In genomic region chr19:49423278-49423984, GRCh38 we compare ENCODE assay signal across 9 cellular contexts. TPM values are rescaled to one million over a fixed set of nuclear protein-coding genes. Genes with fewer than 3 reads are reported as not detected.
A peak's percentile ranks its signal among the peaks of the same experiment; 100 is the strongest.
DNase-seq lines count a peak whose midpoint lies in the region; ATAC-seq, FAIRE-seq and TF ChIP-seq lines count a peak whose summit lies in the region.
"Had no signal": no experiment of that assay in that cellular context is flagged by ENCODE, and none has a peak within 500 bp of the region (broad histone marks: within the 10 kb centered on the region; RNA-seq: fewer than 3 reads in every experiment).

A gene with protein sequence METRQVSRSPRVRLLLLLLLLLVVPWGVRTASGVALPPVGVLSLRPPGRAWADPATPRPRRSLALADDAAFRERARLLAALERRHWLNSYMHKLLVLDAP (minus strand): TSS chr19:49423441. CDS start chr19:49423339, 102 bp downstream.

- no peak within 1 kb of the TSS for H2BK5ac ChIP-seq in mesendoderm (ENCODE audit: low read length)

- no peak within 1 kb of the TSS for H3K4ac ChIP-seq in mesendoderm (ENCODE audit: low read depth, low read length)

- H3K4me1 ChIP-seq in HepG2 (ENCODE audit: insufficient read depth, low read length) (peaks cover 14% of the 10 kb centered on the region), right lobe of liver (peaks cover 0 to 7% (median 0%) of the 10 kb centered on the region in 4 donors), astrocyte (ENCODE audit: insufficient read depth, low read length) (peaks cover 4% of the 10 kb centered on the region), mesendoderm (ENCODE audit: control insufficient read depth, low read depth, low read length) (no peaks in the 10 kb centered on the region), urinary bladder (ENCODE audit: insufficient read depth) (peaks cover 1% of the 10 kb centered on the region), sigmoid colon (peaks cover 0 to 36% (median 35%) of the 10 kb centered on the region in 4 donors)
- H3K4me1 ChIP-seq: foreskin keratinocyte had no signal

- no peak within 1 kb of the TSS for H4K8ac ChIP-seq in mesendoderm (ENCODE audit: low read depth, low read length)

- H3K27me3 Mint-ChIP-seq in astrocyte (ENCODE audit: low read depth, unreplicated experiment): peaks cover 90% of the 10 kb centered on the region

- H3K9me3 ChIP-seq in HepG2 (ENCODE audit: low read length) (no peaks in the 10 kb centered on the region), right lobe of liver (no peaks in the 10 kb centered on the region), astrocyte (ENCODE audit: insufficient read depth, low read depth, low read length) (no peaks in the 10 kb centered on the region), sigmoid colon (no peaks in the 10 kb centered on the region)

- TF ChIP-seq POLR2A in HepG2 (IDR thresholded peaks at IDR 0.05; ENCODE audit: insufficient read depth in 1 of 2, low read depth in 2 of 2, low read length in 2 of 2): no peak
- no peak for TF ChIP-seq POLR2A in right lobe of liver (IDR thresholded peaks at IDR 0.05)
- TF ChIP-seq POLR2A in sigmoid colon (IDR thresholded peaks at IDR 0.05): no peak

- POLR2A ChIA-PET in HepG2 (lab: Yijun Ruan, JAX): no interaction called here

- H3K79me2 ChIP-seq in HepG2 (ENCODE audit: insufficient read depth, low read length) (no peaks in the 10 kb centered on the region), astrocyte (ENCODE audit: insufficient read depth, low read length) (no peaks in the 10 kb centered on the region), mesendoderm (ENCODE audit: control insufficient read depth, insufficient read depth, low read length) (no peaks in the 10 kb centered on the region)

- no peak within 1 kb of the TSS for H3K18ac ChIP-seq in mesendoderm (ENCODE audit: low read length)

- TF ChIP-seq EP300 in HepG2 (IDR thresholded peaks at IDR 0.05; ENCODE audit: low read depth in 2 of 2, low read length in 2 of 2) (no peak), HepG2 (CRISPR knock-in tag; IDR thresholded peaks at IDR 0.05; ENCODE audit: borderline replicate concordance) (no peak), sigmoid colon (IDR thresholded peaks at IDR 0.05) (no peak)

- H3K9me3 Mint-ChIP-seq in astrocyte (ENCODE audit: unreplicated experiment): peaks cover 3% of the 10 kb centered on the region

- peak within 1 kb of the TSS in 1 of 3 experiments; percentile 26; a peak in 1 of 6 replicates for H3K4me3 ChIP-seq in HepG2 (replicated peaks in 1 of 3; ENCODE audit: insufficient read depth in 1 of 3, low read depth in 2 of 3, low read length in 3 of 3)
- no peak within 1 kb of the TSS for H3K4me3 ChIP-seq in right lobe of liver
- H3K4me3 ChIP-seq in astrocyte (ENCODE audit: insufficient read depth, low read depth, low read length): no peak within 1 kb of the TSS
- H3K4me3 ChIP-seq in mesendoderm (ENCODE audit: low read length): no peak within 1 kb of the TSS
- peak within 1 kb of the TSS; percentile 3 for H3K4me3 ChIP-seq in urinary bladder (ENCODE audit: low read depth, low read length)
- peak within 1 kb of the TSS in 2 of 4 donors; percentile 11 to 16 for H3K4me3 ChIP-seq in sigmoid colon

- 0 out of 2 replicates have a peak within 1 kb of the TSS, but pooled peaks have one; percentile 2 for H3K4me2 ChIP-seq in HepG2 (ENCODE audit: low read depth, low read length)
- peak within 1 kb of the TSS; percentile 62 for H3K4me2 ChIP-seq in astrocyte (ENCODE audit: low read length)
- no peak within 1 kb of the TSS for H3K4me2 ChIP-seq in mesendoderm (ENCODE audit: low read length)

- peaks cover 16 to 88% of the 10 kb centered on the region in 2 experiments for H3K27me3 ChIP-seq in HepG2 (ENCODE audit: control insufficient read depth in 1 of 2, insufficient read depth in 2 of 2, low read length in 2 of 2)
- H3K27me3 ChIP-seq in right lobe of liver: peaks cover 9 to 23% of the 10 kb centered on the region in 2 donors
- H3K27me3 ChIP-seq in astrocyte (ENCODE audit: insufficient read depth, low read length): peaks cover 94% of the 10 kb centered on the region
- peaks cover 43% of the 10 kb centered on the region for H3K27me3 ChIP-seq in mesendoderm (ENCODE audit: insufficient read depth, low read length, poor library complexity)
- H3K27me3 ChIP-seq in sigmoid colon: peaks cover 75 to 100% (median 98%) of the 10 kb centered on the region in 3 donors

- no peak for TF ChIP-seq RAD21 in HepG2 (CRISPR knock-in tag; IDR thresholded peaks at IDR 0.05)

- no peak within 1 kb of the TSS for H2AK5ac ChIP-seq in mesendoderm (ENCODE audit: low read length)

- H3K27ac ChIP-seq in HepG2 (ENCODE audit: extremely low read length, insufficient read depth, low read length) (no peak within 1 kb of the TSS), right lobe of liver (no peak within 1 kb of the TSS), astrocyte (ENCODE audit: low read depth, low read length) (no peak within 1 kb of the TSS), mesendoderm (ENCODE audit: low read depth, low read length) (no peak within 1 kb of the TSS), urinary bladder (ENCODE audit: low read depth) (no peak within 1 kb of the TSS), sigmoid colon (no peak within 1 kb of the TSS)
- H3K27ac ChIP-seq: foreskin keratinocyte had no signal

- no peak for ATAC-seq in HepG2
- ATAC-seq in right lobe of liver: no peak

- H4K20me1 ChIP-seq in HepG2 (ENCODE audit: insufficient read depth, low read length) (no peaks in the 10 kb centered on the region), astrocyte (ENCODE audit: insufficient read depth, low read length) (peaks cover 7% of the 10 kb centered on the region)

- intact Hi-C loops in HepG2 (cut with micrococcal nuclease; ENCODE audit: unreplicated experiment): no loop called here
- intact Hi-C loops in right lobe of liver (cut with DNase I): no loop called here
- intact Hi-C loops in sigmoid colon (cut with DNase I): no loop called here

- H3K4me1 Mint-ChIP-seq in astrocyte (ENCODE audit: low read depth, unreplicated experiment): peaks cover 5% of the 10 kb centered on the region

- H3K23ac ChIP-seq in mesendoderm (ENCODE audit: low read length): peak within 1 kb of the TSS; percentile 80

- H4K5ac ChIP-seq in mesendoderm (ENCODE audit: low read length): no peak within 1 kb of the TSS

- peaks cover 3% of the 10 kb centered on the region for H3K36me3 Mint-ChIP-seq in astrocyte (ENCODE audit: low read depth, unreplicated experiment)

- no TSS peak for BruUV-seq in HepG2 (replicated peaks; lab: Mats Ljungman, UMichigan)

- H3K56ac ChIP-seq in mesendoderm (ENCODE audit: low read length): peak within 1 kb of the TSS; percentile 49

- H3K9ac ChIP-seq in HepG2 (ENCODE audit: insufficient read depth, low read depth, low read length) (no peak within 1 kb of the TSS), astrocyte (ENCODE audit: low read length) (no peak within 1 kb of the TSS), mesendoderm (ENCODE audit: low read length) (no peak within 1 kb of the TSS)

- 19% methylated on average over 26 of the region's 31 CpGs for WGBS in HepG2 (ENCODE audit: low lambda C conversion rate)
- 7% methylated on average over 14 of the region's 31 CpGs for WGBS in right lobe of liver (ENCODE audit: insufficient coverage, low coverage, low lambda C conversion rate, missing lambda C conversion rate)
- no CpG with 5 or more reads among the region's 31 CpGs for whole genome bisulfite sequencing in mesendoderm (ENCODE audit: extremely low coverage, insufficient coverage, low lambda C conversion rate)
- WGBS in urinary bladder: 7% methylated on average over 31 of the region's 31 CpGs
- WGBS in sigmoid colon, 2 donors: 10 to 12% methylated on average over 31 of the region's 31 CpGs

- peak within 1 kb of the TSS; percentile 72 for H3K4me3 Mint-ChIP-seq in astrocyte (ENCODE audit: unreplicated experiment)

- H3K79me1 ChIP-seq in mesendoderm (ENCODE audit: low read length): no peaks in the 10 kb centered on the region

- CTCF ChIA-PET in HepG2 (lab: Yijun Ruan, JAX; ENCODE audit: low intra/inter-chr PET ratio, low total read pairs): no interaction called here

- no peak within 1 kb of the TSS for H2BK15ac ChIP-seq in mesendoderm (replicated peaks; ENCODE audit: low read depth)

- H3K36me3 ChIP-seq in HepG2 (replicated peaks in 1 of 2; ENCODE audit: control insufficient read depth in 1 of 2, insufficient read depth in 2 of 2, low read length in 2 of 2) (no peaks in the 10 kb centered on the region), right lobe of liver (no peaks in the 10 kb centered on the region), astrocyte (ENCODE audit: insufficient read depth, low read length) (no peaks in the 10 kb centered on the region), mesendoderm (ENCODE audit: control insufficient read depth, insufficient read depth, low read length) (no peaks in the 10 kb centered on the region), urinary bladder (ENCODE audit: insufficient read depth) (no peaks in the 10 kb centered on the region), sigmoid colon (no peaks in the 10 kb centered on the region)

- no peak for DNase-seq in HepG2 (ENCODE audit: low spot score)
- DNase-seq in right lobe of liver: no peak
- no peak for DNase-seq in astrocyte (ENCODE audit: low read depth)
- DNase-seq in mesendoderm: no peak
- no peak for DNase-seq in NK-92 (lab: John Stamatoyannopoulos, UW; ENCODE audit: unreplicated experiment)
- DNase-seq in sigmoid colon: no peak
- DNase-seq in HK-2 (ENCODE audit: unreplicated experiment): no peak
- DNase-seq: foreskin keratinocyte had no signal

- no peak for TF ChIP-seq CTCF in HepG2 (CRISPR knock-in tag; IDR thresholded peaks at IDR 0.05)
- TF ChIP-seq CTCF in right lobe of liver (IDR thresholded peaks at IDR 0.05): no peak
- TF ChIP-seq CTCF in astrocyte (IDR thresholded peaks at IDR 0.05; ENCODE audit: insufficient read depth, low read depth, low read length): no peak
- no peak for TF ChIP-seq CTCF in sigmoid colon (IDR thresholded peaks at IDR 0.05)

- peak within 1 kb of the TSS; percentile 30 for H3K27ac Mint-ChIP-seq in astrocyte (ENCODE audit: unreplicated experiment)

- H2AFZ ChIP-seq in HepG2 (ENCODE audit: low read length): no peak within 1 kb of the TSS
- peak within 1 kb of the TSS; percentile 35 for H2AFZ ChIP-seq in astrocyte (ENCODE audit: low read depth, low read length)

- no peak within 1 kb of the TSS for H2BK120ac ChIP-seq in mesendoderm (ENCODE audit: low read depth, low read length)

- in situ Hi-C loops in HepG2 (cut with HindIII; ENCODE audit: extremely low pct_ligation_motif_present, low pct_unique_long_range_greater_than_20kb): no loop called here

- FAIRE-seq in HepG2 (lab: Jason Lieb, UNC) (no peak), astrocyte (lab: Jason Lieb, UNC) (no peak)

RNA-seq across cellular contexts. Expression of the gene that starts here (rescaled TPM):
- not detected in 2 replicates for total RNA-seq in HepG2 (2016; rRNA removed; fragmentation: Illumina TruSeq; extraction: Trizol)
- total RNA-seq in HepG2 (2016; cell fraction: cytosol; rRNA removed; fragmentation: Illumina TruSeq; extraction: Trizol; ENCODE audit: low read depth): not detected in 2 replicates
- total RNA-seq in HepG2 (2016; cell fraction: insoluble cytoplasmic fraction; rRNA removed; fragmentation: Illumina TruSeq; extraction: Trizol): not detected in 2 replicates
- not detected in 2 replicates for total RNA-seq in HepG2 (2016; cell fraction: membrane; rRNA removed; fragmentation: Illumina TruSeq; extraction: Trizol)
- total RNA-seq in HepG2 (2016; cell fraction: nucleus; rRNA removed; fragmentation: Illumina TruSeq; extraction: Trizol): not detected in 2 replicates
- not detected in 2 replicates for polyA plus RNA-seq in HepG2 (2011; rRNA removed)
- polyA plus RNA-seq in HepG2 (2011; cell fraction: cytosol; rRNA removed): not detected in 2 replicates
- polyA plus RNA-seq in HepG2 (2011; cell fraction: nucleus; rRNA removed): not detected in 2 replicates
- polyA plus RNA-seq in HepG2 (2012): not detected in 2 replicates
- polyA plus RNA-seq in HepG2 (2016; cell fraction: cytosol; fragmentation: Illumina TruSeq; extraction: Trizol; ENCODE audit: low read depth): not detected in 2 replicates
- polyA plus RNA-seq in HepG2 (2016; cell fraction: insoluble cytoplasmic fraction; fragmentation: Illumina TruSeq; extraction: Trizol; ENCODE audit: low read depth): not detected in 2 replicates
- not detected in 2 replicates for polyA plus RNA-seq in HepG2 (2016; cell fraction: membrane; fragmentation: Illumina TruSeq; extraction: Trizol; ENCODE audit: low read depth)
- not detected in 2 replicates for polyA plus RNA-seq in HepG2 (2016; cell fraction: nucleus; fragmentation: Illumina TruSeq; extraction: Trizol; ENCODE audit: insufficient read depth, low read depth)
- polyA minus RNA-seq in HepG2 (2011; rRNA and poly(A)+ RNA removed; ENCODE audit: low replicate concordance): not detected in 2 replicates
- polyA minus RNA-seq in HepG2 (2011; cell fraction: cytosol; rRNA and poly(A)+ RNA removed): not detected in 2 replicates
- polyA minus RNA-seq in HepG2 (2011; cell fraction: nucleus; rRNA and poly(A)+ RNA removed): not detected in 2 replicates
- total RNA-seq in right lobe of liver: not detected
- not detected in 2 replicates for total RNA-seq in astrocyte
- not detected for polyA plus RNA-seq in mesendoderm (2013, experiment 1 of 2)
- polyA plus RNA-seq in mesendoderm (2013, experiment 2 of 2): not detected
- total RNA-seq in urinary bladder: not detected
- not detected for polyA plus RNA-seq in urinary bladder
- not detected for total RNA-seq in sigmoid colon
- not detected for polyA plus RNA-seq in sigmoid colon
- total RNA-seq: foreskin keratinocyte had no signal
- polyA plus RNA-seq: foreskin keratinocyte had no signal
